27 cellular contexts compared by ENCODE assay signal in the genomic region with DNA sequence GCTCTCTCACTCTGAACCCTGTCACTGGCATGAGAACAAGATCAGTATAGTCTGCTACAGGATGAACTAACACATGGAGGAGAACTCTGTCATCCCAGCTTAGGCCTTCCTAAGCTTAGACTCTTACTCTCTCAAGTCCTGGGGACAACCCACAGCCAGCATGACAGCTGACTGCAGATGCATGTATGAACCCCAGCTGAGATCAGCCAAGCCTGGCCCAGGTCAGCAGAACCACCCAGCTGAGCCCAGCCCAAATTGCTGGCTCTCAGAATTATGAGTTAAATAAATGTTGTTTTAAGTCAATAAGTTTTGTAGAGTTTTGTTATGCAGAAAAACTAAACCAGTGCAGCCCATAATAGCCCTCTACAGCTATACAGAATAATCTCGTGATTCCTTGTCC.
"Had no signal": no experiment of that assay in that cellular context is flagged by ENCODE, and none has a peak within 500 bp of the region (broad histone marks: within the 10 kb centered on the region; RNA-seq: fewer than 3 reads in every experiment).

No MANE protein-coding gene starts in this region.

- H3K27ac ChIP-seq: epithelial cell of prostate, neutrophil, ovary, thyroid gland, WERI-Rb-1 had no signal

- H3K27me3 Mint-ChIP-seq: activated CD8-positive, alpha-beta memory T cell treated with anti-CD3 and anti-CD28 coated beads, Interleukin-2, amount 10 ng/mL, durations not matched to agents 7 days and 5 days; activated CD8-positive, alpha-beta T cell treated with anti-CD3 and anti-CD28 coated beads for 36 hours had no signal

- H3K4me3 ChIP-seq: breast epithelium, coronary artery, heart right ventricle, lung, ovary, smooth muscle cell, thyroid gland had no signal

- ATAC-seq: activated CD8-positive, alpha-beta memory T cell treated with anti-CD3 and anti-CD28 coated beads, Interleukin-2, amount 10 ng/mL, durations not matched to agents 7 days and 5 days; activated CD8-positive, alpha-beta T cell treated with anti-CD3 and anti-CD28 coated beads for 36 hours; heart right ventricle; left lobe of liver; natural killer cell treated with Interleukin-12 subunit alpha and Interleukin-12 subunit beta and Interleukin-15 and Interleukin-18, amount 100 ng/mL, for 72 hours; sciatic nerve; stimulated activated naive B cell treated with anti-CD40 and anti-IgM and Interleukin-4, amounts not matched to agents 10 μg/mL and 1 μg/mL and 100 μg/mL, for 72 hours; T-cell had no signal

- H3K36me3 Mint-ChIP-seq: activated CD8-positive, alpha-beta memory T cell treated with anti-CD3 and anti-CD28 coated beads, Interleukin-2, amount 10 ng/mL, durations not matched to agents 7 days and 5 days; activated naive CD4-positive, alpha-beta T cell treated with anti-CD3 and anti-CD28 coated beads, Interleukin-2, amount 50 U/mL, for 24 hours; natural killer cell treated with Interleukin-12 subunit alpha and Interleukin-12 subunit beta and Interleukin-15 and Interleukin-18, amount 100 ng/mL, for 72 hours; stimulated activated naive B cell treated with anti-CD40 and anti-IgM and Interleukin-4, amounts not matched to agents 10 μg/mL and 1 μg/mL and 100 μg/mL, for 72 hours; T-cell had no signal

- H3K9me3 Mint-ChIP-seq: activated CD4-positive, alpha-beta T cell treated with anti-CD3 and anti-CD28 coated beads, Interleukin-2, amount 10 ng/mL, durations not matched to agents 7 days and 5 days; activated CD8-positive, alpha-beta T cell treated with anti-CD3 and anti-CD28 coated beads for 36 hours; activated naive CD4-positive, alpha-beta T cell treated with anti-CD3 and anti-CD28 coated beads, Interleukin-2, amount 50 U/mL, for 24 hours; natural killer cell treated with Interleukin-12 subunit alpha and Interleukin-12 subunit beta and Interleukin-15 and Interleukin-18, amount 100 ng/mL, for 72 hours; T-cell had no signal

- H3K4me1 Mint-ChIP-seq: activated CD8-positive, alpha-beta memory T cell treated with anti-CD3 and anti-CD28 coated beads, Interleukin-2, amount 10 ng/mL, durations not matched to agents 7 days and 5 days; activated naive CD4-positive, alpha-beta T cell treated with anti-CD3 and anti-CD28 coated beads, Interleukin-2, amount 50 U/mL, for 24 hours had no signal

- H3K27me3 ChIP-seq: breast epithelium, heart right ventricle, ovary, thyroid gland had no signal

- H3K4me3 Mint-ChIP-seq: activated CD4-positive, alpha-beta T cell treated with anti-CD3 and anti-CD28 coated beads, Interleukin-2, amount 10 ng/mL, durations not matched to agents 7 days and 5 days; activated CD8-positive, alpha-beta memory T cell treated with anti-CD3 and anti-CD28 coated beads, Interleukin-2, amount 10 ng/mL, durations not matched to agents 7 days and 5 days; activated CD8-positive, alpha-beta T cell treated with anti-CD3 and anti-CD28 coated beads for 36 hours; activated naive CD4-positive, alpha-beta T cell treated with anti-CD3 and anti-CD28 coated beads, Interleukin-2, amount 50 U/mL, for 24 hours; natural killer cell treated with Interleukin-12 subunit alpha and Interleukin-12 subunit beta and Interleukin-15 and Interleukin-18, amount 100 ng/mL, for 72 hours; stimulated activated naive B cell treated with anti-CD40 and anti-IgM and Interleukin-4, amounts not matched to agents 10 μg/mL and 1 μg/mL and 100 μg/mL, for 72 hours; T-cell had no signal

- DNase-seq: activated CD4-positive, alpha-beta T cell treated with anti-CD3 and anti-CD28 coated beads, Interleukin-2, amount 10 ng/mL, durations not matched to agents 7 days and 5 days; activated CD4-positive, CD25-positive, alpha-beta regulatory T cell treated with anti-CD3 and anti-CD28 coated beads, Interleukin-2, amount 50 U/mL, for 72 hours; activated CD8-positive, alpha-beta memory T cell treated with anti-CD3 and anti-CD28 coated beads, Interleukin-2, amount 10 ng/mL, durations not matched to agents 7 days and 5 days; activated CD8-positive, alpha-beta T cell treated with anti-CD3 and anti-CD28 coated beads for 36 hours; activated gamma-delta T cell treated with Interleukin-2 at 50 U/mL for 16 hours; activated T-cell treated with anti-CD3 and anti-CD28 coated beads for 4 hours; cerebellar nuclear complex; heart right ventricle; midbrain; ovary; stimulated activated CD4-positive, alpha-beta T cell treated with anti-CD3 and anti-CD28 coated beads, Interleukin-15, amount 100 ng/mL, for 24 hours; stimulated activated CD4-positive, alpha-beta T cell treated with anti-CD3 and anti-CD28 coated beads, Interleukin-2, amount 100 ng/mL, for 48 hours; stimulated activated CD8-positive, alpha-beta memory T cell treated with anti-CD3 and anti-CD28 coated beads, Interleukin-4, amount 100 ng/mL, for 48 hours; stimulated activated naive B cell treated with anti-CD40 and anti-IgM and Interleukin-4, amounts not matched to agents 10 μg/mL and 1 μg/mL and 100 μg/mL, for 72 hours; T-cell; thyroid gland; WERI-Rb-1 had no signal

- H3K9me3 ChIP-seq: breast epithelium, neutrophil, ovary, thyroid gland had no signal

- H3K27ac Mint-ChIP-seq: activated CD4-positive, alpha-beta T cell treated with anti-CD3 and anti-CD28 coated beads, Interleukin-2, amount 10 ng/mL, durations not matched to agents 7 days and 5 days; activated CD8-positive, alpha-beta memory T cell treated with anti-CD3 and anti-CD28 coated beads, Interleukin-2, amount 10 ng/mL, durations not matched to agents 7 days and 5 days; activated CD8-positive, alpha-beta T cell treated with anti-CD3 and anti-CD28 coated beads for 36 hours; activated naive CD4-positive, alpha-beta T cell treated with anti-CD3 and anti-CD28 coated beads, Interleukin-2, amount 50 U/mL, for 24 hours; natural killer cell treated with Interleukin-12 subunit alpha and Interleukin-12 subunit beta and Interleukin-15 and Interleukin-18, amount 100 ng/mL, for 72 hours; stimulated activated naive B cell treated with anti-CD40 and anti-IgM and Interleukin-4, amounts not matched to agents 10 μg/mL and 1 μg/mL and 100 μg/mL, for 72 hours; T-cell had no signal

- H3K36me3 ChIP-seq: breast epithelium, neutrophil, ovary, thyroid gland, WERI-Rb-1 had no signal
